10 cellular contexts compared by ENCODE assay signal in genomic region chr12:57516617-57517153, GRCh38. TPM values are rescaled to one million over a fixed set of nuclear protein-coding genes. Genes with fewer than 3 reads are reported as not detected.
A peak's percentile ranks its signal among the peaks of the same experiment; 100 is the strongest.
DNase-seq lines count a peak whose midpoint lies in the region; ATAC-seq and TF ChIP-seq lines count a peak whose summit lies in the region.
"Had no signal": no experiment of that assay in that cellular context is flagged by ENCODE, and none has a peak within 500 bp of the region (broad histone marks: within the 10 kb centered on the region; RNA-seq: fewer than 3 reads in every experiment).

No MANE protein-coding gene starts in this region.

- H3K36me3 Mint-ChIP-seq in activated CD8-positive, alpha-beta memory T cell treated with anti-CD3 and anti-CD28 coated beads, Interleukin-2, amount 10 ng/mL, durations not matched to agents 7 days and 5 days, result peaks cover 71% of the 10 kb centered on the region

- no peak overlapping the region for H3K4me3 Mint-ChIP-seq in activated CD8-positive, alpha-beta memory T cell treated with anti-CD3 and anti-CD28 coated beads, Interleukin-2, amount 10 ng/mL, durations not matched to agents 7 days and 5 days

- TF ChIP-seq CTCF in smooth muscle cell (IDR thresholded peaks at IDR 0.05; ENCODE audit: borderline replicate concordance, insufficient read depth, poor library complexity, severe bottlenecking), result no peak

- ATAC-seq in activated CD8-positive, alpha-beta memory T cell treated with anti-CD3 and anti-CD28 coated beads, Interleukin-2, amount 10 ng/mL, durations not matched to agents 7 days and 5 days, result no peak
- no peak for ATAC-seq in GM19035 (IDR thresholded peaks at IDR 0.05; ENCODE audit: unreplicated experiment)

- peaks cover 69% of the 10 kb centered on the region for H3F3A ChIP-seq in smooth muscle cell (ENCODE audit: low read depth)

- H3K4me1 Mint-ChIP-seq in activated CD8-positive, alpha-beta memory T cell treated with anti-CD3 and anti-CD28 coated beads, Interleukin-2, amount 10 ng/mL, durations not matched to agents 7 days and 5 days, result peaks cover 32% of the 10 kb centered on the region

- no peaks in the 10 kb centered on the region for H3K27me3 Mint-ChIP-seq in activated CD8-positive, alpha-beta memory T cell treated with anti-CD3 and anti-CD28 coated beads, Interleukin-2, amount 10 ng/mL, durations not matched to agents 7 days and 5 days

- H3K9ac ChIP-seq in SK-N-MC (ENCODE audit: insufficient read length) (no peak overlapping the region), smooth muscle cell (ENCODE audit: low read depth) (no peak overlapping the region)

- no peak for DNase-seq in activated CD8-positive, alpha-beta memory T cell treated with anti-CD3 and anti-CD28 coated beads, Interleukin-2, amount 10 ng/mL, durations not matched to agents 7 days and 5 days
- no peak for DNase-seq in activated CD8-positive, alpha-beta memory T cell treated with anti-CD3 and anti-CD28 coated beads for 24 hours
- DNase-seq in SK-N-MC (ENCODE audit: low read depth, low spot score) (no peak), erythroblast (lab: John Stamatoyannopoulos, UW) (no peak), smooth muscle cell (lab: John Stamatoyannopoulos, UW; ENCODE audit: unreplicated experiment) (no peak), COR-L47 (lab: John Stamatoyannopoulos, UW) (no peak)
- no peak for DNase-seq in activated CD4-positive, CD25-positive, alpha-beta regulatory T cell treated with anti-CD3 and anti-CD28 coated beads, Interleukin-2, amount 50 U/mL, for 72 hours
- DNase-seq: NCI-H510A treated with DMSO at 0.1 percent for 48 hours had no signal

- no peaks in the 10 kb centered on the region for H3K9me3 Mint-ChIP-seq in activated CD8-positive, alpha-beta memory T cell treated with anti-CD3 and anti-CD28 coated beads, Interleukin-2, amount 10 ng/mL, durations not matched to agents 7 days and 5 days (ENCODE audit: low read depth)

- no peak overlapping the region for H3K4me2 ChIP-seq in smooth muscle cell

- H3K4me3 ChIP-seq in SK-N-MC (no peak overlapping the region), smooth muscle cell (no peak overlapping the region)

- no peaks in the 10 kb centered on the region for H3K9me3 ChIP-seq in SK-N-MC (ENCODE audit: low read depth, low read length)
- H3K9me3 ChIP-seq in smooth muscle cell (replicated peaks; ENCODE audit: low read depth), result no peaks in the 10 kb centered on the region

- H3K27me3 ChIP-seq in smooth muscle cell (ENCODE audit: low read depth), result no peaks in the 10 kb centered on the region

- H3K27ac Mint-ChIP-seq in activated CD8-positive, alpha-beta memory T cell treated with anti-CD3 and anti-CD28 coated beads, Interleukin-2, amount 10 ng/mL, durations not matched to agents 7 days and 5 days, result peak overlapping the region; percentile 12

- H3K27ac ChIP-seq in SK-N-MC, result peak overlapping the region; percentile 93
- H3K27ac ChIP-seq in smooth muscle cell (ENCODE audit: low read depth), result peak overlapping the region; percentile 98

- peaks cover 18% of the 10 kb centered on the region for H3K4me1 ChIP-seq in smooth muscle cell (ENCODE audit: low read depth)

- CTCF ChIA-PET in activated CD8-positive, alpha-beta memory T cell treated with anti-CD3 and anti-CD28 coated beads, Interleukin-2, amount 10 ng/mL, durations not matched to agents 7 days and 5 days (lab: Charles Lee), result interaction anchor here (1.0 to 1.9 kb wide), 3 partner anchors 36 to 61 kb away, joined by 4 to 6 read pairs (median 4); no protein-coding TSS in a partner anchor

- 94% methylated on average over 11 of the region's 11 CpGs for WGBS in smooth muscle cell (ENCODE audit: low lambda C conversion rate)

- H2AFZ ChIP-seq in smooth muscle cell (ENCODE audit: low read depth), result no peak overlapping the region

- H3K36me3 ChIP-seq in SK-N-MC (ENCODE audit: insufficient read depth, low read length) (peaks cover 84% of the 10 kb centered on the region), smooth muscle cell (ENCODE audit: low read depth) (peaks cover 5% of the 10 kb centered on the region)

- TF ChIP-seq POLR2A in erythroblast (IDR thresholded peaks at IDR 0.05; ENCODE audit: low read length), result peak; percentile 25

- peaks cover 22% of the 10 kb centered on the region for H3K79me2 ChIP-seq in smooth muscle cell (ENCODE audit: low read depth)

- H4K20me1 ChIP-seq in smooth muscle cell (ENCODE audit: low read depth), result peaks cover 41% of the 10 kb centered on the region

RNA-seq across cellular contexts. Expression of gene DDIT3, which starts 3.6 kb away (rescaled TPM):
- 10 to 100 TPM; 15.3 to 15.9 TPM for total RNA-seq in activated CD8-positive, alpha-beta memory T cell treated with anti-CD3 and anti-CD28 coated beads, Interleukin-2, amount 10 ng/mL, durations not matched to agents 7 days and 5 days
- 25.8 and 28.4 TPM in 2 replicates for total RNA-seq in smooth muscle cell
- 27.8 and 43.5 TPM in 2 replicates for polyA plus RNA-seq in smooth muscle cell

RNA-seq across cellular contexts. Expression of gene MBD6, which starts 5.9 kb away (rescaled TPM):
- 10 to 100 TPM; 80.9 to 85.4 TPM for total RNA-seq in activated CD8-positive, alpha-beta memory T cell treated with anti-CD3 and anti-CD28 coated beads, Interleukin-2, amount 10 ng/mL, durations not matched to agents 7 days and 5 days
- total RNA-seq in smooth muscle cell, result 3.7 and 9.1 TPM in 2 replicates
- 11.7 and 18.4 TPM in 2 replicates for polyA plus RNA-seq in smooth muscle cell

RNA-seq across cellular contexts. Expression of gene MARS1, which starts 28.8 kb away (rescaled TPM):
- 100 to 1,000 TPM; 283 to 384 TPM for total RNA-seq in activated CD8-positive, alpha-beta memory T cell treated with anti-CD3 and anti-CD28 coated beads, Interleukin-2, amount 10 ng/mL, durations not matched to agents 7 days and 5 days
- total RNA-seq in smooth muscle cell, result 192 and 629 TPM in 2 replicates
- polyA plus RNA-seq in smooth muscle cell, result 186 and 187 TPM in 2 replicates

RNA-seq across cellular contexts. Expression of gene DCTN2, which starts 30.3 kb away (rescaled TPM):
- 10 to 100 TPM; 90.8 to 99.0 TPM for total RNA-seq in activated CD8-positive, alpha-beta memory T cell treated with anti-CD3 and anti-CD28 coated beads, Interleukin-2, amount 10 ng/mL, durations not matched to agents 7 days and 5 days
- total RNA-seq in smooth muscle cell, result 88.0 and 107 TPM in 2 replicates
- 119 and 127 TPM in 2 replicates for polyA plus RNA-seq in smooth muscle cell

RNA-seq across cellular contexts. Expression of gene KIF5A, which starts 33.2 kb away (rescaled TPM):
- total RNA-seq in activated CD8-positive, alpha-beta memory T cell treated with anti-CD3 and anti-CD28 coated beads, Interleukin-2, amount 10 ng/mL, durations not matched to agents 7 days and 5 days, result 1 to 10 TPM; 1.9 to 2.1 TPM
- 2.2 and 2.8 TPM in 2 replicates for total RNA-seq in smooth muscle cell
- polyA plus RNA-seq in smooth muscle cell, result 0.34 and 0.53 TPM in 2 replicates
- total RNA-seq: G401 had no signal
